1 cellular context compared by ENCODE assay signal in genomic region chr13:113208424-113209335, GRCh38.
TF ChIP-seq lines count a peak whose summit lies in the region.

PCID2 (minus strand) TSS chr13:113208669; CDS start chr13:113208634, 35 bp downstream.

TF ChIP-seq in GM12878, 131 proteins besides CTCF, POLR2A, EP300 and RAD21 (continued from another document):
- TF ChIP-seq USF1 (IDR thresholded peaks at IDR 0.05; ENCODE audit: borderline replicate concordance, extremely low read length, insufficient read depth, low read depth, low read length) (peak; percentile 53), PBX3 (IDR thresholded peaks at IDR 0.05; ENCODE audit: insufficient replicate concordance, low read depth, low read length) (no peak), MLLT1 (IDR thresholded peaks at IDR 0.05) (0 out of 2 replicates have a peak, but pooled peaks have one; percentile 50)
